ENCODE assay signal across 1 cellular context in the genomic region with DNA sequence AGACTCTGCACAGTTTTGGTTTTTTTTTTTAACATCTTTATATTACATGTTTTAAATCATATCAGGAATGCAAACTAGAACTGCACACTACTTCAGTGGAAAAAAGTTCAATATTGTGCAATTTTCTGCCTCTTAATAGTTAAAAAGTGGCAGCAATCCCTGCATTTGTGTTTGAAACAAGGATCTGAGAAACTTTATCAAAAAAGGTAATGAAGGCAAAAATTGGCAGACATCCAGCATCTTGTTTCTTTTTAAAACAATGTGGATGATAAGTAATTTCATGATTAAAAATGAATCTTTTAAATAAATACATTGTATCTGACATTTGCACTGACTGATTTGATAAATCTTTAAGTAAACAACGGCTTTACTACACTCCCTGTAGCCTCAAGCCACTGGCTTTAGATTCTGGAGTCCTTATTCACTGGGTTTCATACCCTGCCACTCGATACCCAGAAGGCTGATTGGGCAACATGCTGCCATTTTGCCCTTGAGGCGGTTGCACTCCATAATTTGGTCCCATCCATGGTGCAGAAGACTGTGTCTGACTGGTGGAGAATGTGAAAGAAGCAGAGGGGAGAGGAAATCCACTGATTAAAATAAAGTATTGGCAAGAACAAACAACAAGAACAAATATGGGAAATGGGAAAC.
TF ChIP-seq lines count a peak whose summit lies in the region.

No MANE protein-coding gene starts in this region.

TF ChIP-seq in HepG2, 621 proteins besides CTCF, POLR2A, EP300 and RAD21:
- TF ChIP-seq, protein P1, sequence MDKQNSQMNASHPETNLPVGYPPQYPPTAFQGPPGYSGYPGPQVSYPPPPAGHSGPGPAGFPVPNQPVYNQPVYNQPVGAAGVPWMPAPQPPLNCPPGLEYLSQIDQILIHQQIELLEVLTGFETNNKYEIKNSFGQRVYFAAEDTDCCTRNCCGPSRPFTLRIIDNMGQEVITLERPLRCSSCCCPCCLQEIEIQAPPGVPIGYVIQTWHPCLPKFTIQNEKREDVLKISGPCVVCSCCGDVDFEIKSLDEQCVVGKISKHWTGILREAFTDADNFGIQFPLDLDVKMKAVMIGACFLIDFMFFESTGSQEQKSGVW (CRISPR knock-in tag; IDR thresholded peaks at IDR 0.05; ENCODE audit: borderline replicate concordance): no peak
- TF ChIP-seq, protein P2, sequence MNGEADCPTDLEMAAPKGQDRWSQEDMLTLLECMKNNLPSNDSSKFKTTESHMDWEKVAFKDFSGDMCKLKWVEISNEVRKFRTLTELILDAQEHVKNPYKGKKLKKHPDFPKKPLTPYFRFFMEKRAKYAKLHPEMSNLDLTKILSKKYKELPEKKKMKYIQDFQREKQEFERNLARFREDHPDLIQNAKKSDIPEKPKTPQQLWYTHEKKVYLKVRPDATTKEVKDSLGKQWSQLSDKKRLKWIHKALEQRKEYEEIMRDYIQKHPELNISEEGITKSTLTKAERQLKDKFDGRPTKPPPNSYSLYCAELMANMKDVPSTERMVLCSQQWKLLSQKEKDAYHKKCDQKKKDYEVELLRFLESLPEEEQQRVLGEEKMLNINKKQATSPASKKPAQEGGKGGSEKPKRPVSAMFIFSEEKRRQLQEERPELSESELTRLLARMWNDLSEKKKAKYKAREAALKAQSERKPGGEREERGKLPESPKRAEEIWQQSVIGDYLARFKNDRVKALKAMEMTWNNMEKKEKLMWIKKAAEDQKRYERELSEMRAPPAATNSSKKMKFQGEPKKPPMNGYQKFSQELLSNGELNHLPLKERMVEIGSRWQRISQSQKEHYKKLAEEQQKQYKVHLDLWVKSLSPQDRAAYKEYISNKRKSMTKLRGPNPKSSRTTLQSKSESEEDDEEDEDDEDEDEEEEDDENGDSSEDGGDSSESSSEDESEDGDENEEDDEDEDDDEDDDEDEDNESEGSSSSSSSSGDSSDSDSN (CRISPR knock-in tag; IDR thresholded peaks at IDR 0.05): no peak
- TF ChIP-seq FOXJ3 (CRISPR knock-in tag; IDR thresholded peaks at IDR 0.05; ENCODE audit: borderline replicate concordance) (no peak), PCBP2 (optimal IDR thresholded peaks at IDR 0.05; ENCODE audit: low read depth, low read length, poor library complexity, severe bottlenecking) (no peak), ZNF432 (CRISPR knock-in tag; IDR thresholded peaks at IDR 0.05; ENCODE audit: borderline replicate concordance) (no peak), ZC3H4 (CRISPR knock-in tag; IDR thresholded peaks at IDR 0.05; ENCODE audit: borderline replicate concordance) (no peak), ASH2L (IDR thresholded peaks at IDR 0.05; ENCODE audit: insufficient read length, low read depth, low read length) (no peak), CEBPB (IDR thresholded peaks at IDR 0.05; ENCODE audit: borderline replicate concordance, low read depth, low read length) (0 out of 2 replicates have a peak, but pooled peaks have one; percentile 30), HIVEP1 (CRISPR knock-in tag; IDR thresholded peaks at IDR 0.05) (no peak), TAF15 (IDR thresholded peaks at IDR 0.05; ENCODE audit: low read depth, low read length, poor library complexity, severe bottlenecking) (no peak), ZNF264 (CRISPR knock-in tag; IDR thresholded peaks at IDR 0.05) (no peak), RORA (CRISPR knock-in tag; IDR thresholded peaks at IDR 0.05) (no peak), ZNF205 (CRISPR knock-in tag; IDR thresholded peaks at IDR 0.05) (no peak)
- TF ChIP-seq, protein P3, sequence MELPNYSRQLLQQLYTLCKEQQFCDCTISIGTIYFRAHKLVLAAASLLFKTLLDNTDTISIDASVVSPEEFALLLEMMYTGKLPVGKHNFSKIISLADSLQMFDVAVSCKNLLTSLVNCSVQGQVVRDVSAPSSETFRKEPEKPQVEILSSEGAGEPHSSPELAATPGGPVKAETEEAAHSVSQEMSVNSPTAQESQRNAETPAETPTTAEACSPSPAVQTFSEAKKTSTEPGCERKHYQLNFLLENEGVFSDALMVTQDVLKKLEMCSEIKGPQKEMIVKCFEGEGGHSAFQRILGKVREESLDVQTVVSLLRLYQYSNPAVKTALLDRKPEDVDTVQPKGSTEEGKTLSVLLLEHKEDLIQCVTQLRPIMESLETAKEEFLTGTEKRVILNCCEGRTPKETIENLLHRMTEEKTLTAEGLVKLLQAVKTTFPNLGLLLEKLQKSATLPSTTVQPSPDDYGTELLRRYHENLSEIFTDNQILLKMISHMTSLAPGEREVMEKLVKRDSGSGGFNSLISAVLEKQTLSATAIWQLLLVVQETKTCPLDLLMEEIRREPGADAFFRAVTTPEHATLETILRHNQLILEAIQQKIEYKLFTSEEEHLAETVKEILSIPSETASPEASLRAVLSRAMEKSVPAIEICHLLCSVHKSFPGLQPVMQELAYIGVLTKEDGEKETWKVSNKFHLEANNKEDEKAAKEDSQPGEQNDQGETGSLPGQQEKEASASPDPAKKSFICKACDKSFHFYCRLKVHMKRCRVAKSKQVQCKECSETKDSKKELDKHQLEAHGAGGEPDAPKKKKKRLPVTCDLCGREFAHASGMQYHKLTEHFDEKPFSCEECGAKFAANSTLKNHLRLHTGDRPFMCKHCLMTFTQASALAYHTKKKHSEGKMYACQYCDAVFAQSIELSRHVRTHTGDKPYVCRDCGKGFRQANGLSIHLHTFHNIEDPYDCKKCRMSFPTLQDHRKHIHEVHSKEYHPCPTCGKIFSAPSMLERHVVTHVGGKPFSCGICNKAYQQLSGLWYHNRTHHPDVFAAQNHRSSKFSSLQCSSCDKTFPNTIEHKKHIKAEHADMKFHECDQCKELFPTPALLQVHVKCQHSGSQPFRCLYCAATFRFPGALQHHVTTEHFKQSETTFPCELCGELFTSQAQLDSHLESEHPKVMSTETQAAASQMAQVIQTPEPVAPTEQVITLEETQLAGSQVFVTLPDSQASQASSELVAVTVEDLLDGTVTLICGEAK (IDR thresholded peaks at IDR 0.05): peak; percentile 51; the same call in 1 of the 2 replicates
- TF ChIP-seq, protein P3 (CRISPR knock-in tag; IDR thresholded peaks at IDR 0.05): no peak
- TF ChIP-seq, protein P4, sequence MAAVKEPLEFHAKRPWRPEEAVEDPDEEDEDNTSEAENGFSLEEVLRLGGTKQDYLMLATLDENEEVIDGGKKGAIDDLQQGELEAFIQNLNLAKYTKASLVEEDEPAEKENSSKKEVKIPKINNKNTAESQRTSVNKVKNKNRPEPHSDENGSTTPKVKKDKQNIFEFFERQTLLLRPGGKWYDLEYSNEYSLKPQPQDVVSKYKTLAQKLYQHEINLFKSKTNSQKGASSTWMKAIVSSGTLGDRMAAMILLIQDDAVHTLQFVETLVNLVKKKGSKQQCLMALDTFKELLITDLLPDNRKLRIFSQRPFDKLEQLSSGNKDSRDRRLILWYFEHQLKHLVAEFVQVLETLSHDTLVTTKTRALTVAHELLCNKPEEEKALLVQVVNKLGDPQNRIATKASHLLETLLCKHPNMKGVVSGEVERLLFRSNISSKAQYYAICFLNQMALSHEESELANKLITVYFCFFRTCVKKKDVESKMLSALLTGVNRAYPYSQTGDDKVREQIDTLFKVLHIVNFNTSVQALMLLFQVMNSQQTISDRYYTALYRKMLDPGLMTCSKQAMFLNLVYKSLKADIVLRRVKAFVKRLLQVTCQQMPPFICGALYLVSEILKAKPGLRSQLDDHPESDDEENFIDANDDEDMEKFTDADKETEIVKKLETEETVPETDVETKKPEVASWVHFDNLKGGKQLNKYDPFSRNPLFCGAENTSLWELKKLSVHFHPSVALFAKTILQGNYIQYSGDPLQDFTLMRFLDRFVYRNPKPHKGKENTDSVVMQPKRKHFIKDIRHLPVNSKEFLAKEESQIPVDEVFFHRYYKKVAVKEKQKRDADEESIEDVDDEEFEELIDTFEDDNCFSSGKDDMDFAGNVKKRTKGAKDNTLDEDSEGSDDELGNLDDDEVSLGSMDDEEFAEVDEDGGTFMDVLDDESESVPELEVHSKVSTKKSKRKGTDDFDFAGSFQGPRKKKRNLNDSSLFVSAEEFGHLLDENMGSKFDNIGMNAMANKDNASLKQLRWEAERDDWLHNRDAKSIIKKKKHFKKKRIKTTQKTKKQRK (IDR thresholded peaks at IDR 0.05; ENCODE audit: low read length): no peak
- TF ChIP-seq, protein P5, sequence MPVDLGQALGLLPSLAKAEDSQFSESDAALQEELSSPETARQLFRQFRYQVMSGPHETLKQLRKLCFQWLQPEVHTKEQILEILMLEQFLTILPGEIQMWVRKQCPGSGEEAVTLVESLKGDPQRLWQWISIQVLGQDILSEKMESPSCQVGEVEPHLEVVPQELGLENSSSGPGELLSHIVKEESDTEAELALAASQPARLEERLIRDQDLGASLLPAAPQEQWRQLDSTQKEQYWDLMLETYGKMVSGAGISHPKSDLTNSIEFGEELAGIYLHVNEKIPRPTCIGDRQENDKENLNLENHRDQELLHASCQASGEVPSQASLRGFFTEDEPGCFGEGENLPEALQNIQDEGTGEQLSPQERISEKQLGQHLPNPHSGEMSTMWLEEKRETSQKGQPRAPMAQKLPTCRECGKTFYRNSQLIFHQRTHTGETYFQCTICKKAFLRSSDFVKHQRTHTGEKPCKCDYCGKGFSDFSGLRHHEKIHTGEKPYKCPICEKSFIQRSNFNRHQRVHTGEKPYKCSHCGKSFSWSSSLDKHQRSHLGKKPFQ (CRISPR knock-in tag; IDR thresholded peaks at IDR 0.05; ENCODE audit: insufficient replicate concordance): no peak
TF ChIP-seq in HepG2: peak in this region for 2.
